ENCODE assay signal across 16 cellular contexts in the genomic region with DNA sequence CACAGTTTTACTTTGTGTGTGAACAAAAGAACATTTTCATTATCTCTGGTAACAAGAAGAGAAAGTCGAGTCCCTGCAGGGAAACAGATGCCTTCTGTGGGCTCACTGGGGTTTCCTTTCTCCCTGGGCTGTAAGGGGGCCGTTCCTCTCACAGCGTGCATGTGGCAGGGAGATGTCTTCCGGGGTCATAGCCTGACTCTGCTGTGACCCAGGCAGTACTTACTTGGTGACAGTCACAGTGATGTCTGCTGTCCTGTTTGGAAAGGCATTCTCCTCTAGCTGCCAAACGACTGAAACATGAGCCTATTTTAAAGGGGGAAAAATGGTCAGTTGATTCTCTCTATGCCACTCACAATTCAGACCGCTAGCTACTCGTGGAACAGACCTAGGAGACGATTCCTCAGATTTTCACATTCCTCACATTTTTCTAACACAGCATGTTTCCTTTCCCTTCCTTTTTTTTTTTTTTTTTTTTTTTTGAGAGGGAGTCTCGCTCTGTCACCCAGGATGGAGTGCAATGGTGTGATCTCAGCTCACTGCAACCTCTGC. TPM values are rescaled to one million over a fixed set of nuclear protein-coding genes. Genes with fewer than 3 reads are reported as not detected.
DNase-seq lines count a peak whose midpoint lies in the region; TF ChIP-seq lines count a peak whose summit lies in the region.
"Had no signal": no experiment of that assay in that cellular context is flagged by ENCODE, and none has a peak within 500 bp of the region (broad histone marks: within the 10 kb centered on the region; RNA-seq: fewer than 3 reads in every experiment).

No MANE protein-coding gene starts in this region.

- H3K4me3 ChIP-seq in cardiac muscle cell (no peak overlapping the region), left ventricle myocardium inferior (no peak overlapping the region), spleen (no peak overlapping the region), vagina (no peak overlapping the region)
- H3K4me3 ChIP-seq: heart right ventricle, thoracic aorta had no signal

- H3K9me3 ChIP-seq in cardiac muscle cell (ENCODE audit: low read depth) (no peaks in the 10 kb centered on the region), left ventricle myocardium inferior (replicated peaks) (no peaks in the 10 kb centered on the region), spleen (no peaks in the 10 kb centered on the region), vagina (no peaks in the 10 kb centered on the region)
- H3K9me3 ChIP-seq: heart right ventricle, thoracic aorta had no signal

- TF ChIP-seq POLR2A in spleen (IDR thresholded peaks at IDR 0.05) = no peak
- TF ChIP-seq POLR2A in vagina (IDR thresholded peaks at IDR 0.05) = no peak

- TF ChIP-seq CTCF in cardiac muscle cell (IDR thresholded peaks at IDR 0.05; ENCODE audit: low read depth, low read length) (no peak), left ventricle myocardium inferior (IDR thresholded peaks at IDR 0.05; ENCODE audit: borderline replicate concordance) (no peak), spleen (IDR thresholded peaks at IDR 0.05 in 8 of 11, conservative IDR thresholded peaks at IDR 0.05 in 3 of 11) (no peak), vagina (IDR thresholded peaks at IDR 0.05) (no peak)

- intact Hi-C loops in left ventricle myocardium inferior (cut with micrococcal nuclease) (no loop called here), spleen (cut with DNase I; ENCODE audit: low total_unique reads) (loop anchor here (10.0 kb wide), 1 partner anchor 46 kb away; no protein-coding TSS in a partner anchor), vagina (cut with DNase I) (no loop called here)

- H3K27me3 ChIP-seq in cardiac muscle cell (no peaks in the 10 kb centered on the region), left ventricle myocardium inferior (ENCODE audit: low read depth) (peaks cover 9% of the 10 kb centered on the region), spleen (replicated peaks in 1 of 7) (no peaks in the 10 kb centered on the region), vagina (no peaks in the 10 kb centered on the region)

- no peaks in the 10 kb centered on the region for H3K4me1 ChIP-seq in cardiac muscle cell (ENCODE audit: low read depth)
- H3K4me1 ChIP-seq in left ventricle myocardium inferior = peaks cover 7% of the 10 kb centered on the region
- H3K4me1 ChIP-seq in spleen = peaks cover 3 to 54% (median 30%) of the 10 kb centered on the region in 6 donors
- H3K4me1 ChIP-seq in vagina = peaks cover 15% of the 10 kb centered on the region

- WGBS in spleen, 5 donors = 62 to 73% (median 64%) methylated on average over 9 of the region's 9 CpGs

- H3K36me3 ChIP-seq in cardiac muscle cell = no peaks in the 10 kb centered on the region
- H3K36me3 ChIP-seq in left ventricle myocardium inferior = no peaks in the 10 kb centered on the region
- peaks cover 0 to 7% (median 0%) of the 10 kb centered on the region in 6 donors for H3K36me3 ChIP-seq in spleen
- H3K36me3 ChIP-seq in vagina = no peaks in the 10 kb centered on the region
- H3K36me3 ChIP-seq: heart right ventricle, thoracic aorta had no signal

- peak in 1 of 2 donors; percentile 72 for DNase-seq in cardiac muscle cell (ENCODE audit: low read depth in 1 of 2, low spot score in 1 of 2)
- no peak for DNase-seq in left ventricle myocardium inferior
- peak; percentile 79 for DNase-seq in astrocyte of the hippocampus (ENCODE audit: low read depth, low spot score)
- DNase-seq in kidney glomerular epithelial cell (lab: John Stamatoyannopoulos, UW) = peak; percentile 14
- DNase-seq in spleen = no peak
- DNase-seq in vagina (ENCODE audit: extremely low spot score in 2 of 2) = no peak
- DNase-seq in NCI-H446 treated with DMSO at 0.1 percent for 48 hours (lab: John Stamatoyannopoulos, UW) = no peak
- no peak for DNase-seq in stimulated activated CD4-positive, alpha-beta T cell treated with anti-CD3 and anti-CD28 coated beads, Interleukin-1b, Interleukin-23, amount 100 ng/mL, for 48 hours
- DNase-seq: ACHN; aorta; heart right ventricle; left ventricle myocardium superior; NCI-H1105; PC-3; stimulated activated CD4-positive, alpha-beta T cell treated with anti-CD3 and anti-CD28 coated beads, Interleukin-12 subunit alpha, Interleukin-12 subunit beta, amount 100 ng/mL, for 4 hours had no signal

- H3K27ac ChIP-seq in cardiac muscle cell (peak overlapping the region; percentile 64), left ventricle myocardium inferior (replicated peaks) (no peak overlapping the region), spleen (peak overlapping the region in 6 of 8 donors; percentile 32 to 68 (median 57)), vagina (no peak overlapping the region)
- H3K27ac ChIP-seq: heart right ventricle, thoracic aorta had no signal

RNA-seq across cellular contexts. Expression of gene HASPIN, which starts 7.3 kb away (rescaled TPM):
- total RNA-seq in cardiac muscle cell = 2.4 and 10.8 TPM in 2 replicates
- polyA plus RNA-seq in cardiac muscle cell = 0.87 and 3.3 TPM in 2 replicates
- 0.33 TPM for total RNA-seq in left ventricle myocardium inferior
- total RNA-seq in spleen = 1 to 10 TPM; 1.5 to 4.7 (median 2.6) TPM
- polyA plus RNA-seq in spleen = 1 to 10 TPM in 2 of 3 donors, under 1 TPM in 1; 0.74 to 2.5 (median 1.8) TPM
- total RNA-seq in vagina = 0.74 TPM
- polyA plus RNA-seq: aorta had no signal

RNA-seq across cellular contexts. Expression of gene P2RX5, which starts 35.0 kb away (rescaled TPM):
- total RNA-seq in cardiac muscle cell (0.09 and 0.46 TPM in 2 replicates), left ventricle myocardium inferior (18.3 TPM), spleen (100 to 1,000 TPM in 6 of 7 donors, 10 to 100 TPM in 1; 62.5 to 185 (median 143) TPM), vagina (1.7 TPM)
- polyA plus RNA-seq in cardiac muscle cell (0.46 TPM in 1 of 2 replicates, not detected in the other), spleen (100 to 1,000 TPM; 276 to 313 (median 280) TPM)

Comparison
In these comparisons a context has a peak if more than half of its experiments do, and no peak if none do; other contexts are left out.
1. H3K27ac ChIP-seq: peak in cardiac muscle cell (single experiment) and spleen (6 of 8); none in left ventricle myocardium inferior (single experiment) and vagina (single experiment).
2. DNase-seq: peak in astrocyte of the hippocampus (single experiment) and kidney glomerular epithelial cell (single experiment); none in left ventricle myocardium inferior (single experiment), spleen (single experiment), vagina (0 of 2), NCI-H446 treated with DMSO at 0.1 percent for 48 hours (single experiment) and stimulated activated CD4-positive, alpha-beta T cell treated with anti-CD3 and anti-CD28 coated beads, Interleukin-1b, Interleukin-23, amount 100 ng/mL, for 48 hours (single experiment).